In the genomic region with DNA sequence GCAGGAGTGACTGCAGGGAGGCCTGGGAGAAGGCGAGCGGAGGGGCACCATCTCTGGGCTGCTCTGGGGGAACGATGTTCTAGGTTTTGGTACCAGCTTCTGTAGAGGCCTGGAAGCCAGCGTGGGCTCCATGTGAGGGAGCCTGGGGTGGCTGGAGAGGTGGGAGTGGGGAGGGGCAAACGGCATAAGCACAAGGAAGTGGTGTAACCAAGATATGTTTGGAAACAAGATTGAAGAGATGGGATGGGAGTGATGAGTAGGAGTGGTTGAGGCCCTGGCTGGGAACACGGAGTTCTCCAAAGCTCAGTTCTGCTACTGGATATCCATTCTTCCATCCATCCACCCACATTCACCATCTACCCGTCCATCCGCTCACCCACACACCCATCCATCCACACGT, we compare ENCODE assay signal across 23 cellular contexts. TPM values are rescaled to one million over a fixed set of nuclear protein-coding genes. Genes with fewer than 3 reads are reported as not detected.
DNase-seq lines count a peak whose midpoint lies in the region; ATAC-seq, FAIRE-seq and TF ChIP-seq lines count a peak whose summit lies in the region.
"Had no signal": no experiment of that assay in that cellular context is flagged by ENCODE, and none has a peak within 500 bp of the region (broad histone marks: within the 10 kb centered on the region; RNA-seq: fewer than 3 reads in every experiment).

No MANE protein-coding gene starts in this region.

- intact Hi-C loops in CD14-positive monocyte (cut with micrococcal nuclease) (loop anchor here (2.0 to 10.0 kb wide), 3 partner anchors 298 to 925 kb away; no protein-coding TSS in a partner anchor), natural killer cell (cut with micrococcal nuclease) (loop anchor here (2.0 to 5.0 kb wide), 2 partner anchors 299 to 453 kb away; no protein-coding TSS in a partner anchor), lower leg skin (cut with DNase I; ENCODE audit: low total_unique reads) (no loop called here)

- no peak for ATAC-seq in natural killer cell
- ATAC-seq in GM18868 (IDR thresholded peaks at IDR 0.05; ENCODE audit: unreplicated experiment): no peak
- no peak for ATAC-seq in activated T-cell treated with anti-CD3 and anti-CD28 coated beads, Interleukin-2, amount 50 U/mL, for 4 hours
- ATAC-seq: Panc1, SK-N-SH treated with all-trans-retinoic acid at 6 μM for 48 hours had no signal

- no peak overlapping the region for H2AFZ ChIP-seq in astrocyte (ENCODE audit: low read depth, low read length)

- no peak for TF ChIP-seq POLR2A in lower leg skin (IDR thresholded peaks at IDR 0.05)

- H3K27ac ChIP-seq in KOPT-K1 (ENCODE audit: low read depth, low read length, poor library complexity, severe bottlenecking) (peak overlapping the region; percentile 40), astrocyte (ENCODE audit: low read depth, low read length) (no peak overlapping the region), substantia nigra (ENCODE audit: low read depth, low read length, poor library complexity, severe bottlenecking) (no peak overlapping the region)
- H3K27ac ChIP-seq: epithelial cell of prostate, thyroid gland had no signal

- H3K4me3 Mint-ChIP-seq in CD14-positive monocyte (peak overlapping the region; percentile 78 to 92), astrocyte (ENCODE audit: unreplicated experiment) (peak overlapping the region; percentile 31), natural killer cell (peak overlapping the region; percentile 87)
- H3K4me3 Mint-ChIP-seq in activated T-cell treated with anti-CD3 and anti-CD28 coated beads, Interleukin-2, amount 50 U/mL, for 4 hours: no peak overlapping the region

- no peaks in the 10 kb centered on the region for H3K9me3 ChIP-seq in KOPT-K1 (ENCODE audit: insufficient read depth, low read length, poor library complexity, severe bottlenecking)
- H3K9me3 ChIP-seq in astrocyte (ENCODE audit: insufficient read depth, low read depth, low read length): no peaks in the 10 kb centered on the region
- H3K9me3 ChIP-seq: colonic mucosa, thyroid gland had no signal

- H3K79me2 ChIP-seq in astrocyte (ENCODE audit: insufficient read depth, low read length): no peaks in the 10 kb centered on the region

- no peak overlapping the region for H3K4me2 ChIP-seq in astrocyte (ENCODE audit: low read length)

- H3K27me3 ChIP-seq in astrocyte (ENCODE audit: insufficient read depth, low read length): peaks cover 11% of the 10 kb centered on the region
- H3K27me3 ChIP-seq: colonic mucosa, thyroid gland had no signal

- peaks cover 23% of the 10 kb centered on the region for H3K4me1 Mint-ChIP-seq in CD14-positive monocyte
- H3K4me1 Mint-ChIP-seq in astrocyte (ENCODE audit: low read depth, unreplicated experiment): peaks cover 17% of the 10 kb centered on the region
- H3K4me1 Mint-ChIP-seq in natural killer cell: peaks cover 19 to 34% of the 10 kb centered on the region in 2 donors
- H3K4me1 Mint-ChIP-seq in activated T-cell treated with anti-CD3 and anti-CD28 coated beads, Interleukin-2, amount 50 U/mL, for 4 hours (ENCODE audit: low read depth): peaks cover 32% of the 10 kb centered on the region

- peaks cover 0 to 2% (median 0%) of the 10 kb centered on the region in 7 donors for H3K9me3 Mint-ChIP-seq in CD14-positive monocyte
- no peaks in the 10 kb centered on the region for H3K9me3 Mint-ChIP-seq in astrocyte (ENCODE audit: unreplicated experiment)
- H3K9me3 Mint-ChIP-seq in natural killer cell: no peaks in the 10 kb centered on the region
- no peaks in the 10 kb centered on the region for H3K9me3 Mint-ChIP-seq in activated T-cell treated with anti-CD3 and anti-CD28 coated beads, Interleukin-2, amount 50 U/mL, for 4 hours
- H3K9me3 Mint-ChIP-seq: activated T-cell treated with anti-CD3 and anti-CD28 coated beads, Interleukin-2, amount 50 U/mL, for 72 hours had no signal

- no peak for FAIRE-seq in astrocyte (lab: Jason Lieb, UNC)
- FAIRE-seq: TTC549 had no signal

- no peaks in the 10 kb centered on the region for H3K4me1 ChIP-seq in astrocyte (ENCODE audit: insufficient read depth, low read length)

- H3K9ac ChIP-seq in astrocyte (ENCODE audit: low read length): no peak overlapping the region

- H3K36me3 ChIP-seq in KOPT-K1 (ENCODE audit: insufficient read depth, low read length): no peaks in the 10 kb centered on the region
- H3K36me3 ChIP-seq in astrocyte (ENCODE audit: insufficient read depth, low read length): no peaks in the 10 kb centered on the region
- H3K36me3 ChIP-seq: colonic mucosa had no signal

- H3K36me3 Mint-ChIP-seq in CD14-positive monocyte: peaks cover 20 to 26% of the 10 kb centered on the region in 2 donors
- peaks cover 7% of the 10 kb centered on the region for H3K36me3 Mint-ChIP-seq in astrocyte (ENCODE audit: low read depth, unreplicated experiment)
- H3K36me3 Mint-ChIP-seq in natural killer cell: no peaks in the 10 kb centered on the region
- H3K36me3 Mint-ChIP-seq in activated T-cell treated with anti-CD3 and anti-CD28 coated beads, Interleukin-2, amount 50 U/mL, for 4 hours (ENCODE audit: insufficient read depth): peaks cover 8% of the 10 kb centered on the region

- peaks cover 5 to 21% (median 16%) of the 10 kb centered on the region in 3 donors for H3K27me3 Mint-ChIP-seq in CD14-positive monocyte (ENCODE audit: low read depth in 3 of 3)
- peaks cover 21% of the 10 kb centered on the region for H3K27me3 Mint-ChIP-seq in astrocyte (ENCODE audit: low read depth, unreplicated experiment)
- H3K27me3 Mint-ChIP-seq in natural killer cell (ENCODE audit: low read depth in 2 of 2): peaks cover 10 to 12% of the 10 kb centered on the region in 2 donors
- H3K27me3 Mint-ChIP-seq in activated T-cell treated with anti-CD3 and anti-CD28 coated beads, Interleukin-2, amount 50 U/mL, for 4 hours (ENCODE audit: low read depth): peaks cover 8% of the 10 kb centered on the region

- TF ChIP-seq CTCF in CD14-positive monocyte (IDR thresholded peaks at IDR 0.05) (no peak), astrocyte (IDR thresholded peaks at IDR 0.05; ENCODE audit: insufficient read depth, low read depth, low read length) (no peak), natural killer cell (IDR thresholded peaks at IDR 0.05) (no peak), lower leg skin (IDR thresholded peaks at IDR 0.05) (no peak)

- 72 to 75% methylated on average over 9 of the region's 9 CpGs for WGBS in lower leg skin, 2 donors

- H3K27ac Mint-ChIP-seq in CD14-positive monocyte (peak overlapping the region in 2 of 7 donors; percentile 58 to 84), astrocyte (ENCODE audit: unreplicated experiment) (no peak overlapping the region), natural killer cell (peak overlapping the region in 1 of 2 donors; percentile 86)
- H3K27ac Mint-ChIP-seq: activated T-cell treated with anti-CD3 and anti-CD28 coated beads, Interleukin-2, amount 50 U/mL, for 72 hours had no signal

- H4K20me1 ChIP-seq in astrocyte (ENCODE audit: insufficient read depth, low read length): peaks cover 40% of the 10 kb centered on the region

- H3K4me3 ChIP-seq in astrocyte (ENCODE audit: insufficient read depth, low read depth, low read length) (no peak overlapping the region), lower leg skin (ENCODE audit: low read depth, poor library complexity, severe bottlenecking) (no peak overlapping the region)
- H3K4me3 ChIP-seq: thyroid gland had no signal

- DNase-seq in CD14-positive monocyte (ENCODE audit: low spot score): no peak
- no peak for DNase-seq in astrocyte (ENCODE audit: low read depth)
- no peak for DNase-seq in natural killer cell
- DNase-seq in lower leg skin (ENCODE audit: low spot score in 2 of 2): no peak
- no peak for DNase-seq in substantia nigra (lab: John Stamatoyannopoulos, UW)
- no peak for DNase-seq in activated T-cell treated with anti-CD3 and anti-CD28 coated beads, Interleukin-2, amount 50 U/mL, for 4 hours
- DNase-seq: activated T-cell treated with anti-CD3 and anti-CD28 coated beads, Interleukin-2, amount 50 U/mL, for 72 hours; HCEC 1CT; left ventricle myocardium superior; NCI-H1417 treated with DMSO at 0.1 percent for 48 hours; NCI-H2171; NCI-H82; stimulated activated CD4-positive, alpha-beta T cell treated with anti-CD3 and anti-CD28 coated beads, Interleukin-4, amount 100 ng/mL, for 4 hours; stimulated activated CD8-positive, alpha-beta memory T cell treated with anti-CD3 and anti-CD28 coated beads, Interleukin-4, amount 100 ng/mL, for 48 hours; thyroid gland had no signal

RNA-seq across cellular contexts. Expression of a gene that starts 12.2 kb away (rescaled TPM):
- 10 to 100 TPM; 22.2 to 27.7 TPM for polyA plus RNA-seq in CD14-positive monocyte
- 56.5 and 57.2 TPM in 2 replicates for total RNA-seq in astrocyte
- total RNA-seq in natural killer cell: 10 to 100 TPM; 24.1 to 29.4 (median 24.6) TPM
- total RNA-seq in lower leg skin: 10 to 100 TPM; 12.1 to 24.1 (median 15.6) TPM
- total RNA-seq in activated T-cell treated with anti-CD3 and anti-CD28 coated beads, Interleukin-2, amount 50 U/mL, for 4 hours: 10 to 100 TPM; 18.3 to 28.0 (median 24.1) TPM

RNA-seq across cellular contexts. Expression of a gene that starts 29.0 kb away (rescaled TPM):
- not detected for polyA plus RNA-seq in CD14-positive monocyte
- total RNA-seq in astrocyte (not detected in 2 replicates), natural killer cell (not detected), lower leg skin (not detected)
- not detected for total RNA-seq in activated T-cell treated with anti-CD3 and anti-CD28 coated beads, Interleukin-2, amount 50 U/mL, for 4 hours
- total RNA-seq: activated T-cell treated with anti-CD3 and anti-CD28 coated beads, Interleukin-2, amount 50 U/mL, for 72 hours; colonic mucosa; left ventricle myocardium superior; LHCN-M2; thyroid gland had no signal

RNA-seq across cellular contexts. Expression of a gene that starts 29.1 kb away (rescaled TPM):
- not detected for polyA plus RNA-seq in CD14-positive monocyte
- 2.7 and 3.4 TPM in 2 replicates for total RNA-seq in astrocyte
- total RNA-seq in natural killer cell: not detected
- not detected for total RNA-seq in lower leg skin
- not detected for total RNA-seq in activated T-cell treated with anti-CD3 and anti-CD28 coated beads, Interleukin-2, amount 50 U/mL, for 4 hours
- total RNA-seq: colonic mucosa, left ventricle myocardium superior, thyroid gland had no signal

RNA-seq across cellular contexts. Expression of a gene that starts 49.5 kb away (rescaled TPM):
- polyA plus RNA-seq in CD14-positive monocyte: under 1 TPM; 0.05 to 0.30 TPM
- total RNA-seq in astrocyte: 6.8 and 8.2 TPM in 2 replicates
- total RNA-seq in natural killer cell: 1 to 10 TPM in 2 of 3 donors, under 1 TPM in 1; 0.92 to 1.5 (median 1.3) TPM
- total RNA-seq in lower leg skin: 1 to 10 TPM in 3 of 4 donors, under 1 TPM in 1; 0.72 to 1.7 (median 1.5) TPM
- 1 to 10 TPM; 3.6 to 5.3 (median 4.5) TPM for total RNA-seq in activated T-cell treated with anti-CD3 and anti-CD28 coated beads, Interleukin-2, amount 50 U/mL, for 4 hours
